24 cellular contexts compared by ENCODE assay signal in genomic region chr19:58516246-58516836, GRCh38. TPM values are rescaled to one million over a fixed set of nuclear protein-coding genes. Genes with fewer than 3 reads are reported as not detected.
DNase-seq lines count a peak whose midpoint lies in the region; ATAC-seq and TF ChIP-seq lines count a peak whose summit lies in the region.
"Had no signal": no experiment of that assay in that cellular context is flagged by ENCODE, and none has a peak within 500 bp of the region (broad histone marks: within the 10 kb centered on the region; RNA-seq: fewer than 3 reads in every experiment).

No MANE protein-coding gene starts in this region.

- H2BK120ac ChIP-seq in H9 (ENCODE audit: low read depth, low read length, poor library complexity, severe bottlenecking): no peak overlapping the region

- H3K9me3 ChIP-seq in H9 (ENCODE audit: control insufficient read depth, low read depth, low read length): no peaks in the 10 kb centered on the region
- H3K9me3 ChIP-seq: esophagus squamous epithelium, mucosa of descending colon had no signal

- no peak overlapping the region for H3K27ac ChIP-seq in H9 (ENCODE audit: insufficient read length, low read depth, low read length)
- H3K27ac ChIP-seq: brain microvascular endothelial cell, esophagus squamous epithelium, GM23248 had no signal

- no peak overlapping the region for H3T11ph ChIP-seq in H9 (ENCODE audit: low read length)

- H3K36me3 Mint-ChIP-seq in H9 (ENCODE audit: insufficient read depth in 1 of 3, low read depth in 3 of 3): peaks cover 9 to 19% (median 13%) of the 10 kb centered on the region in 3 experiments; a peak in 6 of 7 replicates
- peaks cover 20% of the 10 kb centered on the region for H3K36me3 Mint-ChIP-seq in activated CD8-positive, alpha-beta T cell treated with anti-CD3 and anti-CD28 coated beads for 36 hours (ENCODE audit: low read depth)
- H3K36me3 Mint-ChIP-seq in memory B cell: peaks cover 14% of the 10 kb centered on the region
- H3K36me3 Mint-ChIP-seq: CD4-positive, CD25-positive, alpha-beta regulatory T cell had no signal

- no peak overlapping the region for H4K8ac ChIP-seq in H9 (replicated peaks; ENCODE audit: insufficient read length, low read depth, low read length)

- H3K18ac ChIP-seq in H9 (ENCODE audit: insufficient read length, low read depth, low read length): no peak overlapping the region

- peak overlapping the region; percentile 34 to 95 (median 83); a peak in 4 of 7 replicates for H3K27ac Mint-ChIP-seq in H9
- no peak overlapping the region for H3K27ac Mint-ChIP-seq in activated CD8-positive, alpha-beta T cell treated with anti-CD3 and anti-CD28 coated beads for 36 hours
- H3K27ac Mint-ChIP-seq in memory B cell: peak overlapping the region; percentile 12
- H3K27ac Mint-ChIP-seq: T-helper 17 cell had no signal

- H4K91ac ChIP-seq in H9 (ENCODE audit: insufficient read length, low read depth, low read length): no peak overlapping the region

- H2BK15ac ChIP-seq in H9 (ENCODE audit: low read depth, low read length): no peak overlapping the region

- peaks cover 2% of the 10 kb centered on the region; the same call in 1 of the 2 replicates for H3K79me2 ChIP-seq in H9 (ENCODE audit: insufficient read depth, low read length)

- H3K4me3 Mint-ChIP-seq in H9: peak overlapping the region; percentile 68 to 70
- H3K4me3 Mint-ChIP-seq in activated CD8-positive, alpha-beta T cell treated with anti-CD3 and anti-CD28 coated beads for 36 hours: peak overlapping the region; percentile 88
- H3K4me3 Mint-ChIP-seq in memory B cell: no peak overlapping the region

- DNase-seq in DMS 273 (lab: John Stamatoyannopoulos, UW; ENCODE audit: unreplicated experiment): peak; percentile 75
- no peak for DNase-seq in DMS 273 treated with DMSO at 0.1 percent for 48 hours (lab: John Stamatoyannopoulos, UW)
- DNase-seq in H9: no peak
- DNase-seq in activated CD8-positive, alpha-beta T cell treated with anti-CD3 and anti-CD28 coated beads for 36 hours: no peak
- DNase-seq in memory B cell (ENCODE audit: low spot score in 2 of 2): no peak
- no peak for DNase-seq in HK-2 (ENCODE audit: unreplicated experiment)
- no peak for DNase-seq in AG20443 (ENCODE audit: low spot score)
- no peak for DNase-seq in ACHN
- DNase-seq: 8988T; activated CD4-positive, CD25-positive, alpha-beta regulatory T cell treated with anti-CD3 and anti-CD28 coated beads, Interleukin-2, amount 50 U/mL, for 72 hours; activated effector memory CD4-positive, alpha-beta T cell treated with Interleukin-2 at 50 U/mL for 16 hours; brain microvascular endothelial cell; CD4-positive, CD25-positive, alpha-beta regulatory T cell; dermis blood vessel endothelial cell; esophagus squamous epithelium; GM23248; kidney glomerular epithelial cell; NCI-H2029 treated with DMSO at 0.1 percent for 48 hours; NCI-H69; RPMI8226; stimulated activated CD4-positive, alpha-beta T cell treated with anti-CD3 and anti-CD28 coated beads, Interleukin-4, amount 100 ng/mL, for 4 hours; T-helper 17 cell; trophoblast cell had no signal

- H3K56ac ChIP-seq in H9 (ENCODE audit: insufficient read length, low read depth, low read length): no peak overlapping the region

- POLR2A ChIA-PET in activated CD8-positive, alpha-beta T cell treated with anti-CD3 and anti-CD28 coated beads for 36 hours (lab: Charles Lee): interaction anchor here (1.1 to 10.2 kb wide), 2 partner anchors 33 to 108 kb away, joined by 3 to 164 read pairs; partner anchors contain the start of genes CHMP2A, TRIM28 and ZNF584

- no peaks in the 10 kb centered on the region for H3K27me3 ChIP-seq in H9 (ENCODE audit: insufficient read depth, low read length)
- H3K27me3 ChIP-seq: brain microvascular endothelial cell, esophagus squamous epithelium had no signal

- in situ Hi-C loops in ACHN (cut with HindIII; ENCODE audit: low pct_ligation_motif_present, low pct_unique_long_range_greater_than_20kb, low sequenced_read_pairs): no loop called here

- intact Hi-C loops in activated CD8-positive, alpha-beta T cell treated with anti-CD3 and anti-CD28 coated beads for 36 hours (cut with micrococcal nuclease): no loop called here

- no peak overlapping the region for H3K4me2 ChIP-seq in H9 (ENCODE audit: insufficient read depth, insufficient read length, low read length)

- H2BK12ac ChIP-seq in H9 (ENCODE audit: insufficient read length, low read depth, low read length): no peak overlapping the region

- no peak overlapping the region for H3K23ac ChIP-seq in H9 (ENCODE audit: insufficient read length, low read depth, low read length)

- no peaks in the 10 kb centered on the region for H4K20me1 ChIP-seq in H9 (ENCODE audit: control insufficient read depth, insufficient read depth, insufficient read length)

- H2BK20ac ChIP-seq in H9 (ENCODE audit: low read depth, low read length, poor library complexity, severe bottlenecking): no peak overlapping the region

- no peaks in the 10 kb centered on the region; the same call in 1 of the 2 replicates for H3K4me1 ChIP-seq in H9 (ENCODE audit: insufficient read depth, low read length)

- H3K14ac ChIP-seq in H9 (ENCODE audit: insufficient read depth, low read length): no peak overlapping the region

- H3K9ac ChIP-seq in H9 (ENCODE audit: extremely low read depth, insufficient read length, low read length): no peak overlapping the region

- no peak overlapping the region for H2AFZ ChIP-seq in H9 (ENCODE audit: low read length)
- H2AFZ ChIP-seq: GM23248 had no signal

- H3K4me1 Mint-ChIP-seq in H9 (peaks cover 36 to 37% of the 10 kb centered on the region in 2 experiments), memory B cell (peaks cover 42% of the 10 kb centered on the region)
- H3K4me1 Mint-ChIP-seq in activated CD8-positive, alpha-beta T cell treated with anti-CD3 and anti-CD28 coated beads for 36 hours (ENCODE audit: low read depth): peaks cover 39% of the 10 kb centered on the region

- H4K5ac ChIP-seq in H9 (ENCODE audit: insufficient read length, low read depth, low read length): no peak overlapping the region

- H3K4ac ChIP-seq in H9 (ENCODE audit: low read depth, low read length): no peak overlapping the region

- no peak overlapping the region for H2BK5ac ChIP-seq in H9 (ENCODE audit: insufficient read length, low read length)

- peaks cover 0 to 3% of the 10 kb centered on the region in 2 experiments; a peak in 1 of 5 replicates for H3K9me3 Mint-ChIP-seq in H9
- no peaks in the 10 kb centered on the region for H3K9me3 Mint-ChIP-seq in activated CD8-positive, alpha-beta T cell treated with anti-CD3 and anti-CD28 coated beads for 36 hours
- no peaks in the 10 kb centered on the region for H3K9me3 Mint-ChIP-seq in memory B cell

- no peak overlapping the region for H2AK5ac ChIP-seq in H9 (ENCODE audit: insufficient read length, low read length)

- ATAC-seq in activated CD8-positive, alpha-beta T cell treated with anti-CD3 and anti-CD28 coated beads for 36 hours: no peak
- no peak for ATAC-seq in memory B cell (ENCODE audit: low read depth)
- ATAC-seq: mucosa of descending colon, T-helper 17 cell had no signal

- H3K23me2 ChIP-seq in H9 (ENCODE audit: insufficient read length, low read depth, low read length, poor library complexity, severe bottlenecking): peaks cover 23% of the 10 kb centered on the region

- WGBS in H9 (ENCODE audit: extremely low coverage, insufficient read length, low lambda C conversion rate): no CpG with 5 or more reads among the region's 25 CpGs

- TF ChIP-seq CTCF in H9 (conservative IDR thresholded peaks at IDR 0.05): no peak
- no peak for TF ChIP-seq CTCF in activated CD8-positive, alpha-beta T cell treated with anti-CD3 and anti-CD28 coated beads for 36 hours (IDR thresholded peaks at IDR 0.05)

- no peaks in the 10 kb centered on the region for H3K79me1 ChIP-seq in H9 (ENCODE audit: insufficient read depth, low read depth, low read length, poor library complexity, severe bottlenecking)

- H3K27me3 Mint-ChIP-seq in H9 (ENCODE audit: low read depth) (peaks cover 3% of the 10 kb centered on the region), memory B cell (no peaks in the 10 kb centered on the region)
- H3K27me3 Mint-ChIP-seq in activated CD8-positive, alpha-beta T cell treated with anti-CD3 and anti-CD28 coated beads for 36 hours: no peaks in the 10 kb centered on the region
- H3K27me3 Mint-ChIP-seq: CD4-positive, CD25-positive, alpha-beta regulatory T cell; T-helper 17 cell had no signal

- CTCF ChIA-PET in activated CD8-positive, alpha-beta T cell treated with anti-CD3 and anti-CD28 coated beads for 36 hours (lab: Charles Lee): interaction anchor here (1.6 kb wide), 1 partner anchor 65 kb away, joined by 4 read pairs; no protein-coding TSS in a partner anchor

RNA-seq across cellular contexts. Expression of gene ZBTB45, which starts 3.3 kb away (rescaled TPM):
- 18.7 and 18.8 TPM in 2 replicates for total RNA-seq in H9 (2021)
- 1 to 10 TPM; 7.4 to 7.9 TPM for total RNA-seq in activated CD8-positive, alpha-beta T cell treated with anti-CD3 and anti-CD28 coated beads for 36 hours

RNA-seq across cellular contexts. Expression of gene SLC27A5, which starts 4.5 kb away (rescaled TPM):
- total RNA-seq in H9 (2021): 16.7 and 17.1 TPM in 2 replicates
- total RNA-seq in activated CD8-positive, alpha-beta T cell treated with anti-CD3 and anti-CD28 coated beads for 36 hours: 10 to 100 TPM; 21.7 to 26.6 TPM

RNA-seq across cellular contexts. Expression of gene TRIM28, which starts 27.5 kb away (rescaled TPM):
- total RNA-seq in H9 (2021): 1,058 and 1,084 TPM in 2 replicates
- total RNA-seq in activated CD8-positive, alpha-beta T cell treated with anti-CD3 and anti-CD28 coated beads for 36 hours: 100 to 1,000 TPM; 527 to 550 TPM

RNA-seq across cellular contexts. Expression of gene CHMP2A, which starts 38.6 kb away (rescaled TPM):
- 105 and 109 TPM in 2 replicates for total RNA-seq in H9 (2021)
- total RNA-seq in activated CD8-positive, alpha-beta T cell treated with anti-CD3 and anti-CD28 coated beads for 36 hours: 10 to 100 TPM; 88.3 to 90.0 TPM

RNA-seq across cellular contexts. Expression of gene ZNF446, which starts 40.2 kb away (rescaled TPM):
- total RNA-seq in H9 (2021): 7.6 and 8.4 TPM in 2 replicates
- 1 to 10 TPM; 3.5 to 4.0 TPM for total RNA-seq in activated CD8-positive, alpha-beta T cell treated with anti-CD3 and anti-CD28 coated beads for 36 hours
